In genomic region chr19:42242071-42242511, GRCh38 we compare ENCODE assay signal across 8 cellular contexts. TPM values are rescaled to one million over a fixed set of nuclear protein-coding genes. Genes with fewer than 3 reads are reported as not detected.
DNase-seq lines count a peak whose midpoint lies in the region; ATAC-seq, FAIRE-seq and TF ChIP-seq lines count a peak whose summit lies in the region.

No MANE protein-coding gene starts in this region.

- H3K9me3 ChIP-seq in Peyer's patch (no peaks in the 10 kb centered on the region), endothelial cell of umbilical vein (replicated peaks; ENCODE audit: control insufficient read depth, insufficient read depth, low read length) (no peaks in the 10 kb centered on the region), neural progenitor cell (ENCODE audit: low read depth) (no peaks in the 10 kb centered on the region)

- H3K4me2 ChIP-seq in endothelial cell of umbilical vein (ENCODE audit: insufficient read depth, low read length) (peak overlapping the region; percentile 82), neural progenitor cell (peak overlapping the region; percentile 93)

- H3K27me3 ChIP-seq in Peyer's patch (no peaks in the 10 kb centered on the region), endothelial cell of umbilical vein (ENCODE audit: control insufficient read depth in 2 of 2, insufficient read depth in 2 of 2, low read length in 2 of 2) (no peaks in the 10 kb centered on the region), neural progenitor cell (no peaks in the 10 kb centered on the region)

- peaks cover 3% of the 10 kb centered on the region for H3K27me3 Mint-ChIP-seq in neural progenitor cell (ENCODE audit: insufficient read depth, low read depth)

- intact Hi-C loops in endothelial cell of umbilical vein (cut with micrococcal nuclease) = loop anchor here (1.0 kb wide), 2 partner anchors 22 to 26 kb away; partner anchors contain the start of gene ZNF526

- H3K4me1 ChIP-seq in Peyer's patch = peaks cover 0 to 49% (median 18%) of the 10 kb centered on the region in 4 donors
- peaks cover 30% of the 10 kb centered on the region for H3K4me1 ChIP-seq in endothelial cell of umbilical vein (ENCODE audit: control insufficient read depth, extremely low read depth, insufficient read depth, low read length)
- peaks cover 8% of the 10 kb centered on the region for H3K4me1 ChIP-seq in neural progenitor cell

- peak overlapping the region; percentile 73 to 97 (median 94) for H3K4me3 ChIP-seq in Peyer's patch
- peak overlapping the region; percentile 57 to 95 (median 92) for H3K4me3 ChIP-seq in endothelial cell of umbilical vein (replicated peaks in 1 of 3; ENCODE audit: insufficient read depth in 1 of 3, low read depth in 1 of 3, low read length in 3 of 3)
- H3K4me3 ChIP-seq in neural progenitor cell = peak overlapping the region; percentile 92

- peaks cover 34% of the 10 kb centered on the region for H3F3A ChIP-seq in neural progenitor cell (ENCODE audit: low read depth)

- DNase-seq in stimulated activated naive CD4-positive, alpha-beta T cell treated with Interleukin-2 at 50 U/mL for 16 hours (lab: John Stamatoyannopoulos, UW) = peak; percentile 48
- no peak for DNase-seq in stimulated activated naive CD4-positive, alpha-beta T cell (lab: John Stamatoyannopoulos, UW)
- no peak for DNase-seq in Peyer's patch
- DNase-seq in endothelial cell of umbilical vein (ENCODE audit: low read depth, low spot score) = no peak
- DNase-seq in neural progenitor cell (ENCODE audit: low spot score) = no peak
- DNase-seq in NCI-H2029 treated with DMSO at 0.1 percent for 48 hours (lab: John Stamatoyannopoulos, UW) = no peak
- DNase-seq in UCSD-AML1 (lab: John Stamatoyannopoulos, UW; ENCODE audit: unreplicated experiment) = no peak

- dilution Hi-C loops in endothelial cell of umbilical vein (cut with MboI; ENCODE audit: extremely low pct_ligation_motif_present, low sequenced_read_pairs) = no loop called here

- peak overlapping the region; percentile 89 to 97 (median 90) for H3K27ac ChIP-seq in Peyer's patch
- peak overlapping the region; percentile 3 for H3K27ac ChIP-seq in endothelial cell of umbilical vein (ENCODE audit: insufficient read depth, low read depth, low read length)
- peak overlapping the region; percentile 20 for H3K27ac ChIP-seq in neural progenitor cell

- POLR2A ChIA-PET in endothelial cell of umbilical vein (lab: Charles Lee) = interaction anchor here (0.6 to 1.8 kb wide), 5 partner anchors 9 to 181 kb away, joined by 3 to 11 read pairs (median 7); no protein-coding TSS in a partner anchor

- BruUV-seq in endothelial cell of umbilical vein (replicated peaks; lab: Mats Ljungman, UMichigan) = no TSS peak

- H3K79me2 ChIP-seq in endothelial cell of umbilical vein (ENCODE audit: control insufficient read depth, insufficient read depth, low read length) = peaks cover 32% of the 10 kb centered on the region
- H3K79me2 ChIP-seq in neural progenitor cell (ENCODE audit: low read depth) = peaks cover 28% of the 10 kb centered on the region

- CTCF ChIA-PET in endothelial cell of umbilical vein (lab: Charles Lee) = interaction anchor here (1.0 to 11.8 kb wide), 6 partner anchors 10 to 133 kb away, joined by 3 to 365 read pairs (median 6); partner anchors contain the start of genes ERF and ZNF526

- TF ChIP-seq CTCF in Peyer's patch (IDR thresholded peaks at IDR 0.05) (no peak), endothelial cell of umbilical vein (IDR thresholded peaks at IDR 0.05; ENCODE audit: extremely low read depth in 1 of 2, insufficient read depth in 1 of 2, low read depth in 1 of 2, low read length in 2 of 2) (no peak), neural progenitor cell (IDR thresholded peaks at IDR 0.05) (no peak)

- H3K4me3 Mint-ChIP-seq in neural progenitor cell = peak overlapping the region; percentile 96

- peaks cover 43% of the 10 kb centered on the region for H3K4me1 Mint-ChIP-seq in neural progenitor cell

- ATAC-seq in HG02870 (IDR thresholded peaks at IDR 0.05; ENCODE audit: unreplicated experiment) = no peak

- FAIRE-seq in endothelial cell of umbilical vein (lab: Jason Lieb, UNC) = no peak

- H3K9me3 Mint-ChIP-seq in neural progenitor cell = no peaks in the 10 kb centered on the region

- no peaks in the 10 kb centered on the region for H4K20me1 ChIP-seq in endothelial cell of umbilical vein (replicated peaks; ENCODE audit: control insufficient read depth, extremely low read depth, insufficient read depth, low read length)
- H4K20me1 ChIP-seq in neural progenitor cell (ENCODE audit: low read depth) = peaks cover 56% of the 10 kb centered on the region

- H3K27ac Mint-ChIP-seq in neural progenitor cell = peak overlapping the region; percentile 78

- H3K9ac ChIP-seq in endothelial cell of umbilical vein (replicated peaks; ENCODE audit: extremely low read depth, insufficient read depth, low read length) (peak overlapping the region; percentile 85), neural progenitor cell (peak overlapping the region; percentile 95)

- peaks cover 0 to 16% (median 0%) of the 10 kb centered on the region in 3 donors for H3K36me3 ChIP-seq in Peyer's patch
- H3K36me3 ChIP-seq in endothelial cell of umbilical vein (ENCODE audit: control insufficient read depth in 2 of 2, extremely low read depth in 1 of 2, insufficient read depth in 2 of 2, low read length in 2 of 2) = peaks cover 0 to 9% of the 10 kb centered on the region in 2 experiments
- H3K36me3 ChIP-seq in neural progenitor cell = no peaks in the 10 kb centered on the region

- H3K9me1 ChIP-seq in endothelial cell of umbilical vein (replicated peaks; ENCODE audit: control insufficient read depth, extremely low read depth, insufficient read depth, low read length) = no peaks in the 10 kb centered on the region

- no peak for TF ChIP-seq POLR2A in Peyer's patch (IDR thresholded peaks at IDR 0.05)
- no peak for TF ChIP-seq POLR2A in endothelial cell of umbilical vein (IDR thresholded peaks at IDR 0.05; ENCODE audit: low read depth, low read length)

- H2AFZ ChIP-seq in endothelial cell of umbilical vein (ENCODE audit: low read depth, low read length) (no peak overlapping the region), neural progenitor cell (replicated peaks) (peak overlapping the region; percentile 4)

- peaks cover 11% of the 10 kb centered on the region for H3K36me3 Mint-ChIP-seq in neural progenitor cell

RNA-seq across cellular contexts. Expression of gene GSK3A, which starts 0.3 kb away (rescaled TPM):
- total RNA-seq in Peyer's patch (10 to 100 TPM; 31.4 to 44.1 (median 41.0) TPM), endothelial cell of umbilical vein (48.3 and 49.5 TPM in 2 replicates), neural progenitor cell (ENCODE audit: low replicate concordance) (22.5 and 41.3 TPM in 2 replicates)
- 73.7 and 74.7 TPM in 2 replicates for polyA plus RNA-seq in endothelial cell of umbilical vein
- polyA plus RNA-seq in endothelial cell of umbilical vein (2011; cell fraction: cytosol; rRNA removed) = 43.0 and 46.7 TPM in 2 replicates
- 38.6 and 45.0 TPM in 2 replicates for polyA plus RNA-seq in endothelial cell of umbilical vein (2011; cell fraction: nucleus; rRNA removed)
- polyA plus RNA-seq in endothelial cell of umbilical vein (2012) = 51.1 and 56.5 TPM in 2 replicates
- 42.6 and 53.2 TPM in 2 replicates for polyA minus RNA-seq in endothelial cell of umbilical vein
- 12.4 TPM for polyA minus RNA-seq in endothelial cell of umbilical vein (2011; cell fraction: cytosol; rRNA and poly(A)+ RNA removed)
- polyA minus RNA-seq in endothelial cell of umbilical vein (2011; cell fraction: nucleus; rRNA and poly(A)+ RNA removed) = 10.8 and 11.8 TPM in 2 replicates

RNA-seq across cellular contexts. Expression of gene ERF, which starts 12.8 kb away (rescaled TPM):
- total RNA-seq in Peyer's patch = 10 to 100 TPM; 13.2 to 85.4 (median 49.3) TPM
- 117 and 130 TPM in 2 replicates for total RNA-seq in endothelial cell of umbilical vein
- 102 and 125 TPM in 2 replicates for polyA plus RNA-seq in endothelial cell of umbilical vein
- 43.3 and 54.3 TPM in 2 replicates for polyA plus RNA-seq in endothelial cell of umbilical vein (2011; cell fraction: cytosol; rRNA removed)
- 130 and 152 TPM in 2 replicates for polyA plus RNA-seq in endothelial cell of umbilical vein (2011; cell fraction: nucleus; rRNA removed)
- 40.7 and 61.9 TPM in 2 replicates for polyA plus RNA-seq in endothelial cell of umbilical vein (2012)
- polyA minus RNA-seq in endothelial cell of umbilical vein = 76.4 and 95.4 TPM in 2 replicates
- polyA minus RNA-seq in endothelial cell of umbilical vein (2011; cell fraction: cytosol; rRNA and poly(A)+ RNA removed) = 26.5 TPM
- polyA minus RNA-seq in endothelial cell of umbilical vein (2011; cell fraction: nucleus; rRNA and poly(A)+ RNA removed) = 38.5 and 45.5 TPM in 2 replicates
- 43.1 and 94.8 TPM in 2 replicates for total RNA-seq in neural progenitor cell (ENCODE audit: low replicate concordance)

RNA-seq across cellular contexts. Expression of gene ZNF526, which starts 22.0 kb away (rescaled TPM):
- total RNA-seq in Peyer's patch (10 to 100 TPM in 3 of 4 donors, 1 to 10 TPM in 1; 9.1 to 14.0 (median 12.3) TPM), endothelial cell of umbilical vein (13.3 and 13.4 TPM in 2 replicates), neural progenitor cell (ENCODE audit: low replicate concordance) (6.5 and 13.0 TPM in 2 replicates)
- polyA plus RNA-seq in endothelial cell of umbilical vein = 6.5 and 8.0 TPM in 2 replicates
- polyA plus RNA-seq in endothelial cell of umbilical vein (2011; cell fraction: cytosol; rRNA removed) = 3.5 and 3.7 TPM in 2 replicates
- 4.0 and 4.5 TPM in 2 replicates for polyA plus RNA-seq in endothelial cell of umbilical vein (2011; cell fraction: nucleus; rRNA removed)
- polyA plus RNA-seq in endothelial cell of umbilical vein (2012) = 8.1 and 8.7 TPM in 2 replicates
- polyA minus RNA-seq in endothelial cell of umbilical vein = 10.5 and 13.9 TPM in 2 replicates
- 3.8 TPM for polyA minus RNA-seq in endothelial cell of umbilical vein (2011; cell fraction: cytosol; rRNA and poly(A)+ RNA removed)
- 6.1 and 6.9 TPM in 2 replicates for polyA minus RNA-seq in endothelial cell of umbilical vein (2011; cell fraction: nucleus; rRNA and poly(A)+ RNA removed)

RNA-seq across cellular contexts. Expression of gene DEDD2, which starts 24.6 kb away (rescaled TPM):
- 10 to 100 TPM; 20.6 to 60.2 (median 51.6) TPM for total RNA-seq in Peyer's patch
- total RNA-seq in endothelial cell of umbilical vein = 19.3 and 19.5 TPM in 2 replicates
- 34.8 and 38.5 TPM in 2 replicates for polyA plus RNA-seq in endothelial cell of umbilical vein
- polyA plus RNA-seq in endothelial cell of umbilical vein (2011; cell fraction: cytosol; rRNA removed) = 18.5 and 24.2 TPM in 2 replicates
- polyA plus RNA-seq in endothelial cell of umbilical vein (2011; cell fraction: nucleus; rRNA removed) = 12.7 and 16.1 TPM in 2 replicates
- 14.2 and 19.6 TPM in 2 replicates for polyA plus RNA-seq in endothelial cell of umbilical vein (2012)
- 12.6 and 12.8 TPM in 2 replicates for polyA minus RNA-seq in endothelial cell of umbilical vein
- 5.8 TPM for polyA minus RNA-seq in endothelial cell of umbilical vein (2011; cell fraction: cytosol; rRNA and poly(A)+ RNA removed)
- 3.5 and 6.1 TPM in 2 replicates for polyA minus RNA-seq in endothelial cell of umbilical vein (2011; cell fraction: nucleus; rRNA and poly(A)+ RNA removed)
- 19.8 and 54.2 TPM in 2 replicates for total RNA-seq in neural progenitor cell (ENCODE audit: low replicate concordance)

RNA-seq across cellular contexts. Expression of gene CIC, which starts 27.0 kb away (rescaled TPM):
- total RNA-seq in Peyer's patch (10 to 100 TPM; 40.5 to 72.8 (median 67.2) TPM), endothelial cell of umbilical vein (86.0 and 86.3 TPM in 2 replicates), neural progenitor cell (ENCODE audit: low replicate concordance) (5.2 and 28.1 TPM in 2 replicates)
- polyA plus RNA-seq in endothelial cell of umbilical vein = 18.4 and 23.5 TPM in 2 replicates
- polyA plus RNA-seq in endothelial cell of umbilical vein (2011; cell fraction: cytosol; rRNA removed) = 15.8 and 26.9 TPM in 2 replicates
- polyA plus RNA-seq in endothelial cell of umbilical vein (2011; cell fraction: nucleus; rRNA removed) = 59.1 and 69.4 TPM in 2 replicates
- polyA plus RNA-seq in endothelial cell of umbilical vein (2012) = 28.9 and 43.8 TPM in 2 replicates
- 9.1 and 9.7 TPM in 2 replicates for polyA minus RNA-seq in endothelial cell of umbilical vein
- 11.2 TPM for polyA minus RNA-seq in endothelial cell of umbilical vein (2011; cell fraction: cytosol; rRNA and poly(A)+ RNA removed)
- polyA minus RNA-seq in endothelial cell of umbilical vein (2011; cell fraction: nucleus; rRNA and poly(A)+ RNA removed) = 15.3 and 26.1 TPM in 2 replicates

Comparison
In these comparisons a context has a peak if more than half of its experiments do, and no peak if none do; other contexts are left out.
1. H3K27ac ChIP-seq: peak in every context shown above with its lines; median percentile 90 in Peyer's patch; 20 in neural progenitor cell; 3 in endothelial cell of umbilical vein.